ENCODE assay signal across 29 cellular contexts in genomic region chr14:72902802-72903530, GRCh38. TPM values are rescaled to one million over a fixed set of nuclear protein-coding genes. Genes with fewer than 3 reads are reported as not detected.
DNase-seq lines count a peak whose midpoint lies in the region; ATAC-seq, FAIRE-seq and TF ChIP-seq lines count a peak whose summit lies in the region.
"Had no signal": no experiment of that assay in that cellular context is flagged by ENCODE, and none has a peak within 500 bp of the region (broad histone marks: within the 10 kb centered on the region; RNA-seq: fewer than 3 reads in every experiment).

No MANE protein-coding gene starts in this region.

- H3K9me3 ChIP-seq in heart left ventricle: no peaks in the 10 kb centered on the region
- no peaks in the 10 kb centered on the region for H3K9me3 ChIP-seq in HepG2 (ENCODE audit: low read length)
- H3K9me3 ChIP-seq: BLaER1, Caco-2, SJCRH30 had no signal

- ATAC-seq in natural killer cell treated with Interleukin-12 subunit alpha and Interleukin-12 subunit beta and Interleukin-15 and Interleukin-18, amount 100 ng/mL, for 72 hours: no peak
- no peak for ATAC-seq in natural killer cell
- no peak for ATAC-seq in heart left ventricle
- no peak for ATAC-seq in HepG2
- ATAC-seq: Panc1 had no signal

- intact Hi-C loops in natural killer cell (cut with micrococcal nuclease): no loop called here
- intact Hi-C loops in heart left ventricle (cut with DNase I): loop anchor here in 1 of 10 donors (10.0 kb wide), 1 partner anchor 288 kb away; no protein-coding TSS in a partner anchor
- intact Hi-C loops in HepG2 (cut with micrococcal nuclease; ENCODE audit: unreplicated experiment): no loop called here

- H3K4me1 ChIP-seq in heart left ventricle (peaks cover 0 to 26% (median 8%) of the 10 kb centered on the region in 12 donors), HepG2 (ENCODE audit: insufficient read depth, low read length) (peaks cover 15% of the 10 kb centered on the region)

- in situ Hi-C loops in HepG2 (cut with HindIII; ENCODE audit: extremely low pct_ligation_motif_present, low pct_unique_long_range_greater_than_20kb): no loop called here

- peaks cover 13 to 15% of the 10 kb centered on the region in 2 donors for H3K4me1 Mint-ChIP-seq in natural killer cell treated with Interleukin-12 subunit alpha and Interleukin-12 subunit beta and Interleukin-15 and Interleukin-18, amount 100 ng/mL, for 72 hours (ENCODE audit: low read depth in 2 of 2)
- no peaks in the 10 kb centered on the region for H3K4me1 Mint-ChIP-seq in natural killer cell

- H3K36me3 ChIP-seq in heart left ventricle (no peaks in the 10 kb centered on the region), HepG2 (replicated peaks in 1 of 2; ENCODE audit: control insufficient read depth in 1 of 2, insufficient read depth in 2 of 2, low read length in 2 of 2) (no peaks in the 10 kb centered on the region)
- H3K36me3 ChIP-seq: BLaER1, SJCRH30 had no signal

- peaks cover 33 to 48% of the 10 kb centered on the region in 2 donors for H3K27me3 Mint-ChIP-seq in natural killer cell treated with Interleukin-12 subunit alpha and Interleukin-12 subunit beta and Interleukin-15 and Interleukin-18, amount 100 ng/mL, for 72 hours
- peaks cover 45 to 50% of the 10 kb centered on the region in 2 donors for H3K27me3 Mint-ChIP-seq in natural killer cell (ENCODE audit: low read depth in 2 of 2)

- no TSS peak for BruUV-seq in HepG2 (replicated peaks; lab: Mats Ljungman, UMichigan)

- H3K9me3 Mint-ChIP-seq in natural killer cell treated with Interleukin-12 subunit alpha and Interleukin-12 subunit beta and Interleukin-15 and Interleukin-18, amount 100 ng/mL, for 72 hours: no peaks in the 10 kb centered on the region
- H3K9me3 Mint-ChIP-seq in natural killer cell: no peaks in the 10 kb centered on the region
- H3K9me3 Mint-ChIP-seq: CD4-positive, alpha-beta memory T cell had no signal

- H3K4me3 ChIP-seq in heart left ventricle (no peak overlapping the region), HepG2 (replicated peaks in 1 of 3; ENCODE audit: insufficient read depth in 1 of 3, low read depth in 2 of 3, low read length in 3 of 3) (no peak overlapping the region)
- H3K4me3 ChIP-seq: BLaER1, SJCRH30 had no signal

- no peak for DNase-seq in natural killer cell treated with Interleukin-12 subunit alpha and Interleukin-12 subunit beta and Interleukin-15 and Interleukin-18, amount 100 ng/mL, for 72 hours (ENCODE audit: low spot score)
- DNase-seq in natural killer cell: no peak
- DNase-seq in fibroblast of gingiva (ENCODE audit: low read depth): peak; percentile 54
- peak; percentile 63 for DNase-seq in kidney tubule cell (ENCODE audit: low spot score)
- no peak for DNase-seq in urothelium cell line (ENCODE audit: low spot score)
- no peak for DNase-seq in stimulated activated CD4-positive, alpha-beta T cell treated with anti-CD3 and anti-CD28 coated beads, Interleukin-1b, Interleukin-23, amount 100 ng/mL, for 48 hours
- DNase-seq in heart left ventricle: no peak
- no peak for DNase-seq in HepG2 (ENCODE audit: low spot score)
- DNase-seq: ACHN; Caco-2; CD4-positive, alpha-beta memory T cell; DND-41; MV-4-11; NCI-H1105 treated with DMSO at 0.1 percent for 48 hours; NCI-H2081; NCI-H2171; NCI-H345; NCI-H524; NCI-H774; NK-92 treated with Interleukin-12 subunit alpha and Interleukin-12 subunit beta, amount 100 ng/mL, for 24 hours had no signal

- no peak overlapping the region for H2AFZ ChIP-seq in HepG2 (ENCODE audit: low read length)

- FAIRE-seq in urothelium cell line (lab: Jason Lieb, UNC) (peak; percentile 23), HepG2 (lab: Jason Lieb, UNC) (no peak)
- FAIRE-seq: GM12891 had no signal

- POLR2A ChIA-PET in HepG2 (lab: Yijun Ruan, JAX): no interaction called here

- H3K9ac ChIP-seq in HepG2 (ENCODE audit: insufficient read depth, low read depth, low read length): no peak overlapping the region
- H3K9ac ChIP-seq: BLaER1, KMS-11 had no signal

- H3K27me3 ChIP-seq in heart left ventricle (no peaks in the 10 kb centered on the region), HepG2 (ENCODE audit: control insufficient read depth in 1 of 2, insufficient read depth in 2 of 2, low read length in 2 of 2) (no peaks in the 10 kb centered on the region; a peak in 1 of 5 replicates)
- H3K27me3 ChIP-seq: BLaER1, SJCRH30 had no signal

- H3K36me3 Mint-ChIP-seq in natural killer cell treated with Interleukin-12 subunit alpha and Interleukin-12 subunit beta and Interleukin-15 and Interleukin-18, amount 100 ng/mL, for 72 hours: no peaks in the 10 kb centered on the region
- H3K36me3 Mint-ChIP-seq in natural killer cell: no peaks in the 10 kb centered on the region
- H3K36me3 Mint-ChIP-seq: CD4-positive, alpha-beta memory T cell had no signal

- no peaks in the 10 kb centered on the region for H3K79me2 ChIP-seq in HepG2 (ENCODE audit: insufficient read depth, low read length)

- no peak for TF ChIP-seq POLR2A in heart left ventricle (IDR thresholded peaks at IDR 0.05)
- no peak for TF ChIP-seq POLR2A in HepG2 (IDR thresholded peaks at IDR 0.05; ENCODE audit: insufficient read depth in 1 of 2, low read depth in 2 of 2, low read length in 2 of 2)

- TF ChIP-seq CTCF in natural killer cell (IDR thresholded peaks at IDR 0.05) (no peak), heart left ventricle (IDR thresholded peaks at IDR 0.05) (no peak), HepG2 (CRISPR knock-in tag; IDR thresholded peaks at IDR 0.05) (no peak)

- H3K27ac ChIP-seq in heart left ventricle (no peak overlapping the region), HepG2 (ENCODE audit: extremely low read length, insufficient read depth, low read length) (no peak overlapping the region)
- H3K27ac ChIP-seq: 22Rv1, BLaER1, HL-60, KMS-11, SJCRH30 had no signal

- WGBS in heart left ventricle, 4 donors: 89 to 95% (median 91%) methylated on average over 5 of the region's 5 CpGs
- 36% methylated on average over 5 of the region's 5 CpGs for WGBS in HepG2 (ENCODE audit: low lambda C conversion rate)

- no peak for TF ChIP-seq RAD21 in HepG2 (CRISPR knock-in tag; IDR thresholded peaks at IDR 0.05)

- no peak overlapping the region for H3K4me3 Mint-ChIP-seq in natural killer cell treated with Interleukin-12 subunit alpha and Interleukin-12 subunit beta and Interleukin-15 and Interleukin-18, amount 100 ng/mL, for 72 hours
- H3K4me3 Mint-ChIP-seq in natural killer cell: no peak overlapping the region
- H3K4me3 Mint-ChIP-seq: CD4-positive, alpha-beta memory T cell had no signal

- no peak overlapping the region for H3K4me2 ChIP-seq in HepG2 (ENCODE audit: low read depth, low read length)
- H3K4me2 ChIP-seq: BLaER1, KMS-11 had no signal

- no peaks in the 10 kb centered on the region for H4K20me1 ChIP-seq in HepG2 (ENCODE audit: insufficient read depth, low read length)
- H4K20me1 ChIP-seq: BLaER1 had no signal

- CTCF ChIA-PET in HepG2 (lab: Yijun Ruan, JAX; ENCODE audit: low intra/inter-chr PET ratio, low total read pairs): interaction anchor here (0.7 to 1.6 kb wide), 2 partner anchors 167 to 386 kb away, joined by 3 to 4 read pairs; no protein-coding TSS in a partner anchor

- TF ChIP-seq EP300 in HepG2 (IDR thresholded peaks at IDR 0.05; ENCODE audit: low read depth in 2 of 2, low read length in 2 of 2): no peak
- no peak for TF ChIP-seq EP300 in HepG2 (CRISPR knock-in tag; IDR thresholded peaks at IDR 0.05; ENCODE audit: borderline replicate concordance)

- peak overlapping the region; percentile 15 to 19 for H3K27ac Mint-ChIP-seq in natural killer cell treated with Interleukin-12 subunit alpha and Interleukin-12 subunit beta and Interleukin-15 and Interleukin-18, amount 100 ng/mL, for 72 hours
- H3K27ac Mint-ChIP-seq in natural killer cell: no peak overlapping the region
- H3K27ac Mint-ChIP-seq: CD4-positive, alpha-beta memory T cell had no signal

RNA-seq across cellular contexts. Expression of gene DPF3, which starts 9.1 kb away (rescaled TPM):
- total RNA-seq in natural killer cell treated with Interleukin-12 subunit alpha and Interleukin-12 subunit beta and Interleukin-15 and Interleukin-18, amount 100 ng/mL, for 72 hours: 10 to 100 TPM; 11.8 to 13.2 TPM
- 1 to 10 TPM; 1.4 to 1.8 (median 1.4) TPM for total RNA-seq in natural killer cell
- total RNA-seq in heart left ventricle: 10 to 100 TPM; 20.5 to 53.8 (median 40.4) TPM
- 10 to 100 TPM; 13.5 to 21.2 TPM for polyA plus RNA-seq in heart left ventricle
- 0.60 TPM in 2 replicates for total RNA-seq in HepG2 (2016; rRNA removed; fragmentation: Illumina TruSeq; extraction: Trizol)
- 0.09 and 0.20 TPM in 2 replicates for total RNA-seq in HepG2 (2016; cell fraction: cytosol; rRNA removed; fragmentation: Illumina TruSeq; extraction: Trizol; ENCODE audit: low read depth)
- total RNA-seq in HepG2 (2016; cell fraction: insoluble cytoplasmic fraction; rRNA removed; fragmentation: Illumina TruSeq; extraction: Trizol): 0.73 and 0.84 TPM in 2 replicates
- 0.37 and 0.38 TPM in 2 replicates for total RNA-seq in HepG2 (2016; cell fraction: membrane; rRNA removed; fragmentation: Illumina TruSeq; extraction: Trizol)
- total RNA-seq in HepG2 (2016; cell fraction: nucleus; rRNA removed; fragmentation: Illumina TruSeq; extraction: Trizol): 1.8 TPM in 2 replicates
- polyA plus RNA-seq in HepG2 (2011; rRNA removed): 0.09 and 0.14 TPM in 2 replicates
- polyA plus RNA-seq in HepG2 (2011; cell fraction: cytosol; rRNA removed): 0.04 and 0.05 TPM in 2 replicates
- polyA plus RNA-seq in HepG2 (2011; cell fraction: nucleus; rRNA removed): 0.26 and 0.66 TPM in 2 replicates
- polyA plus RNA-seq in HepG2 (2012): 0.05 and 0.24 TPM in 2 replicates
- 0.05 and 0.17 TPM in 2 replicates for polyA plus RNA-seq in HepG2 (2016; cell fraction: cytosol; fragmentation: Illumina TruSeq; extraction: Trizol; ENCODE audit: low read depth)
- 0.32 and 0.46 TPM in 2 replicates for polyA plus RNA-seq in HepG2 (2016; cell fraction: insoluble cytoplasmic fraction; fragmentation: Illumina TruSeq; extraction: Trizol; ENCODE audit: low read depth)
- polyA plus RNA-seq in HepG2 (2016; cell fraction: membrane; fragmentation: Illumina TruSeq; extraction: Trizol; ENCODE audit: low read depth): 0.15 and 0.17 TPM in 2 replicates
- polyA plus RNA-seq in HepG2 (2016; cell fraction: nucleus; fragmentation: Illumina TruSeq; extraction: Trizol; ENCODE audit: insufficient read depth, low read depth): 1.3 and 1.6 TPM in 2 replicates
- polyA minus RNA-seq in HepG2 (2011; rRNA and poly(A)+ RNA removed; ENCODE audit: low replicate concordance): 0.16 and 2.6 TPM in 2 replicates
- polyA minus RNA-seq in HepG2 (2011; cell fraction: cytosol; rRNA and poly(A)+ RNA removed): not detected in 2 replicates
- polyA minus RNA-seq in HepG2 (2011; cell fraction: nucleus; rRNA and poly(A)+ RNA removed): 0.25 and 0.77 TPM in 2 replicates
- total RNA-seq: Caco-2, G401, HT-29 had no signal

RNA-seq across cellular contexts. Expression of gene DCAF4, which starts 23.3 kb away (rescaled TPM):
- 10 to 100 TPM; 15.1 to 20.6 TPM for total RNA-seq in natural killer cell treated with Interleukin-12 subunit alpha and Interleukin-12 subunit beta and Interleukin-15 and Interleukin-18, amount 100 ng/mL, for 72 hours
- total RNA-seq in natural killer cell (10 to 100 TPM in 2 of 3 donors, 1 to 10 TPM in 1; 4.6 to 18.6 (median 16.5) TPM), heart left ventricle (10 to 100 TPM in 2 of 9 donors, 1 to 10 TPM in 7; 5.2 to 13.1 (median 8.6) TPM), HepG2 (2016; rRNA removed; fragmentation: Illumina TruSeq; extraction: Trizol) (17.3 and 18.8 TPM in 2 replicates)
- polyA plus RNA-seq in heart left ventricle (10 to 100 TPM in 1 of 2 donors, 1 to 10 TPM in 1; 2.4 to 10.0 TPM), HepG2 (2011; rRNA removed) (21.1 and 25.6 TPM in 2 replicates)
- 3.9 and 4.3 TPM in 2 replicates for total RNA-seq in HepG2 (2016; cell fraction: cytosol; rRNA removed; fragmentation: Illumina TruSeq; extraction: Trizol; ENCODE audit: low read depth)
- total RNA-seq in HepG2 (2016; cell fraction: insoluble cytoplasmic fraction; rRNA removed; fragmentation: Illumina TruSeq; extraction: Trizol): 19.7 and 20.3 TPM in 2 replicates
- total RNA-seq in HepG2 (2016; cell fraction: membrane; rRNA removed; fragmentation: Illumina TruSeq; extraction: Trizol): 5.0 and 5.4 TPM in 2 replicates
- total RNA-seq in HepG2 (2016; cell fraction: nucleus; rRNA removed; fragmentation: Illumina TruSeq; extraction: Trizol): 20.4 and 27.6 TPM in 2 replicates
- 15.1 and 22.4 TPM in 2 replicates for polyA plus RNA-seq in HepG2 (2011; cell fraction: cytosol; rRNA removed)
- 71.7 and 82.4 TPM in 2 replicates for polyA plus RNA-seq in HepG2 (2011; cell fraction: nucleus; rRNA removed)
- 16.5 and 19.5 TPM in 2 replicates for polyA plus RNA-seq in HepG2 (2012)
- polyA plus RNA-seq in HepG2 (2016; cell fraction: cytosol; fragmentation: Illumina TruSeq; extraction: Trizol; ENCODE audit: low read depth): 1.7 and 2.2 TPM in 2 replicates
- 18.3 and 21.3 TPM in 2 replicates for polyA plus RNA-seq in HepG2 (2016; cell fraction: insoluble cytoplasmic fraction; fragmentation: Illumina TruSeq; extraction: Trizol; ENCODE audit: low read depth)
- 3.5 and 3.9 TPM in 2 replicates for polyA plus RNA-seq in HepG2 (2016; cell fraction: membrane; fragmentation: Illumina TruSeq; extraction: Trizol; ENCODE audit: low read depth)
- polyA plus RNA-seq in HepG2 (2016; cell fraction: nucleus; fragmentation: Illumina TruSeq; extraction: Trizol; ENCODE audit: insufficient read depth, low read depth): 26.1 and 30.0 TPM in 2 replicates
- polyA minus RNA-seq in HepG2 (2011; rRNA and poly(A)+ RNA removed; ENCODE audit: low replicate concordance): 21.6 and 30.7 TPM in 2 replicates
- polyA minus RNA-seq in HepG2 (2011; cell fraction: cytosol; rRNA and poly(A)+ RNA removed): 6.5 and 8.3 TPM in 2 replicates
- 54.1 and 63.2 TPM in 2 replicates for polyA minus RNA-seq in HepG2 (2011; cell fraction: nucleus; rRNA and poly(A)+ RNA removed)

Comparison
In these comparisons a context has a peak if more than half of its experiments do, and no peak if none do; other contexts are left out.
1. H3K27ac Mint-ChIP-seq: peak in natural killer cell treated with Interleukin-12 subunit alpha and Interleukin-12 subunit beta and Interleukin-15 and Interleukin-18, amount 100 ng/mL, for 72 hours (2 of 2); none in natural killer cell (0 of 2).
2. DNase-seq: peak in fibroblast of gingiva (single experiment) and kidney tubule cell (single experiment); none in natural killer cell treated with Interleukin-12 subunit alpha and Interleukin-12 subunit beta and Interleukin-15 and Interleukin-18, amount 100 ng/mL, for 72 hours (single experiment), natural killer cell (single experiment), urothelium cell line (single experiment), stimulated activated CD4-positive, alpha-beta T cell treated with anti-CD3 and anti-CD28 coated beads, Interleukin-1b, Interleukin-23, amount 100 ng/mL, for 48 hours (single experiment), heart left ventricle (0 of 5) and HepG2 (single experiment).